In genomic region chr6:123223461-123223860, GRCh38 we compare ENCODE assay signal across 37 cellular contexts.
"Had no signal": no experiment of that assay in that cellular context is flagged by ENCODE, and none has a peak within 500 bp of the region (broad histone marks: within the 10 kb centered on the region; RNA-seq: fewer than 3 reads in every experiment).

No MANE protein-coding gene starts in this region.

- H3K36me3 ChIP-seq: ascending aorta, cardiac muscle cell had no signal

- ATAC-seq: activated CD8-positive, alpha-beta T cell treated with anti-CD3 and anti-CD28 coated beads for 36 hours; activated naive CD8-positive, alpha-beta T cell treated with anti-CD3 and anti-CD28 coated beads, Interleukin-2, amount 50 U/mL, for 24 hours; activated T-cell treated with anti-CD3 and anti-CD28 coated beads, Interleukin-2, amount 50 U/mL, for 4 hours; activated T-cell treated with anti-CD3 and anti-CD28 coated beads, Interleukin-2, amount 50 U/mL, for 72 hours had no signal

- H3K27me3 ChIP-seq: ascending aorta, cardiac muscle cell had no signal

- H3K27ac ChIP-seq: ascending aorta, cardiac muscle cell, VCaP had no signal

- H3K4me3 ChIP-seq: ascending aorta, cardiac muscle cell had no signal

- H3K27me3 Mint-ChIP-seq: activated B cell treated with CpG ODN at 0.5 μM for 24 hours; activated CD4-positive, alpha-beta memory T cell treated with anti-CD3 and anti-CD28 coated beads for 36 hours; activated CD4-positive, alpha-beta T cell treated with anti-CD3 and anti-CD28 coated beads, Interleukin-2, amount 10 ng/mL, durations not matched to agents 24 days and 14 days; activated CD8-positive, alpha-beta T cell treated with anti-CD3 and anti-CD28 coated beads for 36 hours; activated naive CD4-positive, alpha-beta T cell treated with anti-CD3 and anti-CD28 coated beads, Interleukin-2, amount 10 ng/mL, durations not matched to agents 7 days and 5 days; activated naive CD4-positive, alpha-beta T cell treated with anti-CD3 and anti-CD28 coated beads, Interleukin-2, amount 50 U/mL, for 24 hours; activated naive CD8-positive, alpha-beta T cell; activated naive CD8-positive, alpha-beta T cell treated with anti-CD3 and anti-CD28 coated beads, Interleukin-2, amount 10 ng/mL, durations not matched to agents 7 days and 5 days; activated naive CD8-positive, alpha-beta T cell treated with anti-CD3 and anti-CD28 coated beads, Interleukin-2, amount 50 U/mL, for 24 hours; brain; central memory CD8-positive, alpha-beta T cell had no signal

- H3K27ac Mint-ChIP-seq: activated B cell treated with CpG ODN at 0.5 μM for 24 hours; activated CD4-positive, alpha-beta memory T cell treated with anti-CD3 and anti-CD28 coated beads for 36 hours; activated CD4-positive, alpha-beta T cell treated with anti-CD3 and anti-CD28 coated beads, Interleukin-2, amount 10 ng/mL, durations not matched to agents 24 days and 14 days; activated CD8-positive, alpha-beta T cell treated with anti-CD3 and anti-CD28 coated beads for 36 hours; activated naive CD4-positive, alpha-beta T cell treated with anti-CD3 and anti-CD28 coated beads, Interleukin-2, amount 10 ng/mL, durations not matched to agents 7 days and 5 days; activated naive CD4-positive, alpha-beta T cell treated with anti-CD3 and anti-CD28 coated beads, Interleukin-2, amount 50 U/mL, for 24 hours; activated naive CD8-positive, alpha-beta T cell; activated naive CD8-positive, alpha-beta T cell treated with anti-CD3 and anti-CD28 coated beads, Interleukin-2, amount 10 ng/mL, durations not matched to agents 7 days and 5 days; activated naive CD8-positive, alpha-beta T cell treated with anti-CD3 and anti-CD28 coated beads, Interleukin-2, amount 50 U/mL, for 24 hours; activated T-cell treated with anti-CD3 and anti-CD28 coated beads, Interleukin-2, amount 50 U/mL, for 72 hours; activated T-helper 1 cell treated with anti-CD3 and anti-CD28 coated beads, Interleukin-12 subunit alpha, Interleukin-12 subunit beta, Interleukin-2, Interleukin-4 antibody, amounts not matched to agents 30 ng/mL and 10 ng/mL and 1 ng/mL, durations not matched to agents 14 hours and 24 hours and 36 hours; activated T-helper 2 cell treated with anti-CD3 and anti-CD28 coated beads, Interferon-gamma antibody, Interleukin-2, Interleukin-4, amounts not matched to agents 10 μg/mL and 5 μg/mL and 100 μg/mL, durations not matched to agents 14 hours and 24 hours and 36 hours; brain; T-helper 1 cell treated with Interleukin-12 subunit alpha and Interleukin-12 subunit beta and Interleukin-4 antibody, amounts not matched to agents 30 μg/mL and 1 μg/mL, for 36 hours; T-helper 2 cell treated with Interferon-gamma antibody and Interleukin-4, amounts not matched to agents 5 μg/mL and 100 μg/mL, for 36 hours had no signal

- H3K9me3 Mint-ChIP-seq: activated B cell treated with CpG ODN at 0.5 μM for 24 hours; activated CD4-positive, alpha-beta T cell treated with anti-CD3 and anti-CD28 coated beads, Interleukin-2, amount 10 ng/mL, durations not matched to agents 24 days and 14 days; activated naive CD4-positive, alpha-beta T cell treated with anti-CD3 and anti-CD28 coated beads, Interleukin-2, amount 10 ng/mL, durations not matched to agents 7 days and 5 days; activated naive CD4-positive, alpha-beta T cell treated with anti-CD3 and anti-CD28 coated beads, Interleukin-2, amount 50 U/mL, for 24 hours; activated naive CD8-positive, alpha-beta T cell treated with anti-CD3 and anti-CD28 coated beads, Interleukin-2, amount 10 ng/mL, durations not matched to agents 7 days and 5 days; activated naive CD8-positive, alpha-beta T cell treated with anti-CD3 and anti-CD28 coated beads, Interleukin-2, amount 50 U/mL, for 24 hours; activated T-helper 1 cell treated with anti-CD3 and anti-CD28 coated beads, Interleukin-12 subunit alpha, Interleukin-12 subunit beta, Interleukin-2, Interleukin-4 antibody, amounts not matched to agents 30 ng/mL and 10 ng/mL and 1 ng/mL, durations not matched to agents 14 hours and 24 hours and 36 hours; activated T-helper 2 cell treated with anti-CD3 and anti-CD28 coated beads, Interferon-gamma antibody, Interleukin-2, Interleukin-4, amounts not matched to agents 10 μg/mL and 5 μg/mL and 100 μg/mL, durations not matched to agents 14 hours and 24 hours and 36 hours; brain; T-helper 1 cell treated with Interleukin-12 subunit alpha and Interleukin-12 subunit beta and Interleukin-4 antibody, amounts not matched to agents 30 μg/mL and 1 μg/mL, for 36 hours; T-helper 2 cell treated with Interferon-gamma antibody and Interleukin-4, amounts not matched to agents 5 μg/mL and 100 μg/mL, for 36 hours had no signal

- DNase-seq: activated B cell treated with CpG ODN at 0.5 μM for 24 hours; activated CD4-positive, alpha-beta memory T cell treated with anti-CD3 and anti-CD28 coated beads for 36 hours; activated CD4-positive, alpha-beta T cell treated with anti-CD3 and anti-CD28 coated beads for 4 hours; activated CD4-positive, alpha-beta T cell treated with anti-CD3 and anti-CD28 coated beads, Interleukin-2, amount 10 ng/mL, durations not matched to agents 24 days and 14 days; activated CD4-positive, alpha-beta T cell treated with anti-CD3 and anti-CD28 coated beads, Interleukin-2, amount 50 U/mL, for 1 hour; activated CD4-positive, alpha-beta T cell treated with anti-CD3 and anti-CD28 coated beads, Interleukin-2, amount 50 U/mL, for 4 hours; activated CD4-positive, CD25-positive, alpha-beta regulatory T cell treated with anti-CD3 and anti-CD28 coated beads, Interleukin-2, amount 50 U/mL, for 72 hours; activated CD8-positive, alpha-beta memory T cell treated with anti-CD3 and anti-CD28 coated beads, Interleukin-2, amount 50 U/mL, for 4 hours; activated CD8-positive, alpha-beta T cell treated with anti-CD3 and anti-CD28 coated beads for 36 hours; activated effector memory CD4-positive, alpha-beta T cell treated with Interleukin-2 at 50 U/mL for 16 hours; activated gamma-delta T cell; activated naive CD4-positive, alpha-beta T cell treated with anti-CD3 and anti-CD28 coated beads, Interleukin-2, amount 10 ng/mL, durations not matched to agents 7 days and 5 days; activated naive CD4-positive, alpha-beta T cell treated with Interleukin-2 at 50 U/mL for 16 hours; activated naive CD8-positive, alpha-beta T cell treated with anti-CD3 and anti-CD28 coated beads, Interleukin-2, amount 10 ng/mL, durations not matched to agents 7 days and 5 days; activated naive CD8-positive, alpha-beta T cell treated with anti-CD3 and anti-CD28 coated beads, Interleukin-2, amount 50 U/mL, for 24 hours; activated T-cell treated with anti-CD3 and anti-CD28 coated beads for 4 hours; activated T-cell treated with anti-CD3 and anti-CD28 coated beads, Interleukin-2, amount 50 U/mL, for 1 hour; activated T-cell treated with anti-CD3 and anti-CD28 coated beads, Interleukin-2, amount 50 U/mL, for 4 hours; activated T-cell treated with anti-CD3 and anti-CD28 coated beads, Interleukin-2, amount 50 U/mL, for 72 hours; amygdala; anterior cingulate cortex; caudate nucleus; cerebellar nuclear complex; T-helper 1 cell; T-helper 2 cell; T-helper 9 cell had no signal

- H3K4me3 Mint-ChIP-seq: activated B cell treated with CpG ODN at 0.5 μM for 24 hours; activated CD4-positive, alpha-beta memory T cell treated with anti-CD3 and anti-CD28 coated beads for 36 hours; activated CD4-positive, alpha-beta T cell treated with anti-CD3 and anti-CD28 coated beads, Interleukin-2, amount 10 ng/mL, durations not matched to agents 24 days and 14 days; activated CD8-positive, alpha-beta T cell treated with anti-CD3 and anti-CD28 coated beads for 36 hours; activated naive CD4-positive, alpha-beta T cell treated with anti-CD3 and anti-CD28 coated beads, Interleukin-2, amount 10 ng/mL, durations not matched to agents 7 days and 5 days; activated naive CD4-positive, alpha-beta T cell treated with anti-CD3 and anti-CD28 coated beads, Interleukin-2, amount 50 U/mL, for 24 hours; activated naive CD8-positive, alpha-beta T cell; activated naive CD8-positive, alpha-beta T cell treated with anti-CD3 and anti-CD28 coated beads, Interleukin-2, amount 10 ng/mL, durations not matched to agents 7 days and 5 days; activated naive CD8-positive, alpha-beta T cell treated with anti-CD3 and anti-CD28 coated beads, Interleukin-2, amount 50 U/mL, for 24 hours; activated T-cell treated with anti-CD3 and anti-CD28 coated beads, Interleukin-2, amount 50 U/mL, for 4 hours; activated T-cell treated with anti-CD3 and anti-CD28 coated beads, Interleukin-2, amount 50 U/mL, for 72 hours; activated T-helper 1 cell treated with anti-CD3 and anti-CD28 coated beads, Interleukin-12 subunit alpha, Interleukin-12 subunit beta, Interleukin-2, Interleukin-4 antibody, amounts not matched to agents 30 ng/mL and 10 ng/mL and 1 ng/mL, durations not matched to agents 14 hours and 24 hours and 36 hours; brain; central memory CD8-positive, alpha-beta T cell; T-helper 1 cell treated with Interleukin-12 subunit alpha and Interleukin-12 subunit beta and Interleukin-4 antibody, amounts not matched to agents 30 μg/mL and 1 μg/mL, for 36 hours; T-helper 2 cell treated with Interferon-gamma antibody and Interleukin-4, amounts not matched to agents 5 μg/mL and 100 μg/mL, for 36 hours had no signal

- H3K36me3 Mint-ChIP-seq: activated CD4-positive, alpha-beta memory T cell treated with anti-CD3 and anti-CD28 coated beads for 36 hours; activated naive CD4-positive, alpha-beta T cell treated with anti-CD3 and anti-CD28 coated beads, Interleukin-2, amount 10 ng/mL, durations not matched to agents 7 days and 5 days; activated naive CD4-positive, alpha-beta T cell treated with anti-CD3 and anti-CD28 coated beads, Interleukin-2, amount 50 U/mL, for 24 hours; activated naive CD8-positive, alpha-beta T cell; activated naive CD8-positive, alpha-beta T cell treated with anti-CD3 and anti-CD28 coated beads, Interleukin-2, amount 10 ng/mL, durations not matched to agents 7 days and 5 days; brain had no signal

- H3K4me1 ChIP-seq: ascending aorta had no signal

- H3K4me1 Mint-ChIP-seq: activated B cell treated with CpG ODN at 0.5 μM for 24 hours; activated CD4-positive, alpha-beta T cell treated with anti-CD3 and anti-CD28 coated beads, Interleukin-2, amount 10 ng/mL, durations not matched to agents 24 days and 14 days; activated naive CD4-positive, alpha-beta T cell treated with anti-CD3 and anti-CD28 coated beads, Interleukin-2, amount 10 ng/mL, durations not matched to agents 7 days and 5 days; activated naive CD4-positive, alpha-beta T cell treated with anti-CD3 and anti-CD28 coated beads, Interleukin-2, amount 50 U/mL, for 24 hours; activated naive CD8-positive, alpha-beta T cell treated with anti-CD3 and anti-CD28 coated beads, Interleukin-2, amount 10 ng/mL, durations not matched to agents 7 days and 5 days; activated naive CD8-positive, alpha-beta T cell treated with anti-CD3 and anti-CD28 coated beads, Interleukin-2, amount 50 U/mL, for 24 hours; central memory CD8-positive, alpha-beta T cell had no signal

- H3K9me3 ChIP-seq: ascending aorta had no signal
